17 cellular contexts compared by ENCODE assay signal in genomic region chr1:43839056-43839455, GRCh38.
DNase-seq lines count a peak whose midpoint lies in the region; ATAC-seq, FAIRE-seq and TF ChIP-seq lines count a peak whose summit lies in the region.
"Had no signal": no experiment of that assay in that cellular context is flagged by ENCODE, and none has a peak within 500 bp of the region (broad histone marks: within the 10 kb centered on the region; RNA-seq: fewer than 3 reads in every experiment).

No MANE protein-coding gene starts in this region.

- H3K36me3 ChIP-seq in esophagus muscularis mucosa (peaks cover 0 to 33% (median 18%) of the 10 kb centered on the region in 4 donors), sigmoid colon (peaks cover 0 to 26% (median 6%) of the 10 kb centered on the region in 4 donors), PC-3 (ENCODE audit: low read depth, low read length) (peaks cover 6% of the 10 kb centered on the region; the same call in 1 of the 2 replicates)
- H3K36me3 ChIP-seq: vagina had no signal

- FAIRE-seq in GM12891 (lab: Jason Lieb, UNC): peak; percentile 57

- CTCF ChIA-PET in RWPE1 (lab: Yijun Ruan, JAX): interaction anchor here (0.7 kb wide), 1 partner anchor 76 kb away, joined by 3 read pairs; no protein-coding TSS in a partner anchor
- CTCF ChIA-PET in PC-3 (lab: Charles Lee): no interaction called here

- ATAC-seq in PC-3 (no peak), left cardiac atrium (no peak), GM21825 (IDR thresholded peaks at IDR 0.05; ENCODE audit: unreplicated experiment) (no peak)
- ATAC-seq: stimulated activated naive CD8-positive, alpha-beta T cell treated with anti-CD3 and anti-CD28 coated beads, Interleukin-15, amount 100 ng/mL, for 72 hours had no signal

- no peak overlapping the region for H3K4me2 ChIP-seq in PC-3 (ENCODE audit: low read length)

- H3K4me3 ChIP-seq in esophagus muscularis mucosa (peak overlapping the region in 3 of 4 donors; percentile 4 to 17 (median 7)), sigmoid colon (no peak overlapping the region), PC-3 (ENCODE audit: low read length) (no peak overlapping the region)
- H3K4me3 ChIP-seq: vagina had no signal

- no peak overlapping the region for H2AFZ ChIP-seq in PC-3 (ENCODE audit: low read length)

- no peaks in the 10 kb centered on the region for H3K79me2 ChIP-seq in PC-3 (ENCODE audit: low read length)

- no peaks in the 10 kb centered on the region for H4K20me1 ChIP-seq in PC-3 (ENCODE audit: low read length)

- TF ChIP-seq EP300 in esophagus muscularis mucosa (IDR thresholded peaks at IDR 0.05) (no peak), sigmoid colon (IDR thresholded peaks at IDR 0.05) (no peak)

- H3K4me1 ChIP-seq in esophagus muscularis mucosa (peaks cover 28 to 60% (median 58%) of the 10 kb centered on the region in 4 donors), sigmoid colon (peaks cover 0 to 37% (median 25%) of the 10 kb centered on the region in 4 donors), PC-3 (ENCODE audit: insufficient read depth, low read length) (peaks cover 35% of the 10 kb centered on the region)

- no peaks in the 10 kb centered on the region for H3K27me3 ChIP-seq in esophagus muscularis mucosa
- H3K27me3 ChIP-seq in sigmoid colon: no peaks in the 10 kb centered on the region
- no peaks in the 10 kb centered on the region for H3K27me3 ChIP-seq in PC-3 (ENCODE audit: low read length)
- H3K27me3 ChIP-seq: vagina had no signal

- H3F3A ChIP-seq in PC-3 (ENCODE audit: low read length, unreplicated experiment): peaks cover 4% of the 10 kb centered on the region

- no TSS peak for BruUV-seq in PC-3 (replicated peaks; lab: Mats Ljungman, UMichigan)

- DNase-seq in GM12891 (ENCODE audit: insufficient read length, low spot score) (no peak), RWPE1 (ENCODE audit: low spot score) (no peak), esophagus muscularis mucosa (ENCODE audit: extremely low spot score) (no peak), sigmoid colon (no peak), caudate nucleus (lab: John Stamatoyannopoulos, UW) (no peak), PC-3 (no peak), left cardiac atrium (no peak)
- DNase-seq: activated CD4-positive, alpha-beta T cell treated with anti-CD3 and anti-CD28 coated beads, Interleukin-2, amount 10 ng/mL, durations not matched to agents 7 days and 5 days; activated CD8-positive, alpha-beta memory T cell treated with anti-CD3 and anti-CD28 coated beads, Interleukin-2, amount 50 U/mL, for 4 hours; activated effector memory CD4-positive, alpha-beta T cell treated with Interleukin-2 at 50 U/mL for 16 hours; CD8-positive, alpha-beta memory T cell; effector CD4-positive, alpha-beta T cell; head of caudate nucleus; NCI-H2081; stimulated activated naive CD8-positive, alpha-beta T cell treated with anti-CD3 and anti-CD28 coated beads, Interleukin-15, amount 100 ng/mL, for 72 hours had no signal

- intact Hi-C loops in esophagus muscularis mucosa (cut with DNase I) (no loop called here), sigmoid colon (cut with DNase I) (no loop called here), PC-3 (cut with micrococcal nuclease) (loop anchor here (5.0 kb wide), 1 partner anchor 38 kb away; no protein-coding TSS in a partner anchor), left cardiac atrium (cut with DNase I) (no loop called here)

- TF ChIP-seq POLR2A in GM12891 (IDR thresholded peaks at IDR 0.05; ENCODE audit: low read depth, low read length) (no peak), esophagus muscularis mucosa (IDR thresholded peaks at IDR 0.05; ENCODE audit: low read depth) (no peak), sigmoid colon (IDR thresholded peaks at IDR 0.05) (no peak)

- POLR2A ChIA-PET in RWPE1 (lab: Yijun Ruan, JAX; ENCODE audit: low non-redundant PET): no interaction called here
- POLR2A ChIA-PET in PC-3 (lab: Charles Lee; ENCODE audit: unreplicated experiment): no interaction called here

- H3K27ac ChIP-seq in RWPE1 (peak overlapping the region; percentile 59), esophagus muscularis mucosa (replicated peaks in 1 of 4) (peak overlapping the region; percentile 55 to 80 (median 78)), sigmoid colon (peak overlapping the region; percentile 32 to 54 (median 46)), caudate nucleus (ENCODE audit: low read depth, low read length) (no peak overlapping the region), PC-3 (ENCODE audit: low read length) (no peak overlapping the region)
- H3K27ac ChIP-seq: vagina had no signal

- WGBS in esophagus muscularis mucosa: 62% methylated on average over 5 of the region's 5 CpGs
- WGBS in sigmoid colon, 2 donors: 87 to 91% methylated on average over 5 of the region's 5 CpGs

- H3K9me2 ChIP-seq in PC-3 (replicated peaks; ENCODE audit: low read length): no peaks in the 10 kb centered on the region

- H3K9ac ChIP-seq in PC-3 (ENCODE audit: low read length): no peak overlapping the region

- H3K9me3 ChIP-seq in esophagus muscularis mucosa (no peaks in the 10 kb centered on the region), sigmoid colon (no peaks in the 10 kb centered on the region), PC-3 (ENCODE audit: low read length) (no peaks in the 10 kb centered on the region)
- H3K9me3 ChIP-seq: vagina had no signal

- TF ChIP-seq CTCF in RWPE1 (conservative IDR thresholded peaks at IDR 0.05; ENCODE audit: low read depth) (no peak), esophagus muscularis mucosa (IDR thresholded peaks at IDR 0.05) (no peak), sigmoid colon (IDR thresholded peaks at IDR 0.05) (no peak), PC-3 (conservative IDR thresholded peaks at IDR 0.05; ENCODE audit: low read depth, low read length) (no peak)

TF ChIP-seq in GM12891, 5 proteins besides CTCF, POLR2A, EP300 and RAD21:
- no peak for TF ChIP-seq SPI1 (IDR thresholded peaks at IDR 0.05; ENCODE audit: low read depth, low read length)
- no peak for TF ChIP-seq POLR2AphosphoS5 (IDR thresholded peaks at IDR 0.05; ENCODE audit: low read depth, low read length)
- no peak for TF ChIP-seq POU2F2 (IDR thresholded peaks at IDR 0.05; ENCODE audit: low read depth, low read length)
- no peak for TF ChIP-seq PAX5 (IDR thresholded peaks at IDR 0.05; ENCODE audit: insufficient read depth, low read length, severe bottlenecking)
- no peak for TF ChIP-seq TAF1 (IDR thresholded peaks at IDR 0.05; ENCODE audit: low read depth, low read length)

Comparison
In these comparisons a context has a peak if more than half of its experiments do, and no peak if none do; other contexts are left out.
1. H3K27ac ChIP-seq: peak in RWPE1 (single experiment), esophagus muscularis mucosa (4 of 4) and sigmoid colon (4 of 4); none in caudate nucleus (single experiment) and PC-3 (single experiment).
2. H3K4me3 ChIP-seq: peak in esophagus muscularis mucosa (3 of 4); none in sigmoid colon (0 of 4) and PC-3 (single experiment).